ENCODE assay signal across 8 cellular contexts in the genomic region with DNA sequence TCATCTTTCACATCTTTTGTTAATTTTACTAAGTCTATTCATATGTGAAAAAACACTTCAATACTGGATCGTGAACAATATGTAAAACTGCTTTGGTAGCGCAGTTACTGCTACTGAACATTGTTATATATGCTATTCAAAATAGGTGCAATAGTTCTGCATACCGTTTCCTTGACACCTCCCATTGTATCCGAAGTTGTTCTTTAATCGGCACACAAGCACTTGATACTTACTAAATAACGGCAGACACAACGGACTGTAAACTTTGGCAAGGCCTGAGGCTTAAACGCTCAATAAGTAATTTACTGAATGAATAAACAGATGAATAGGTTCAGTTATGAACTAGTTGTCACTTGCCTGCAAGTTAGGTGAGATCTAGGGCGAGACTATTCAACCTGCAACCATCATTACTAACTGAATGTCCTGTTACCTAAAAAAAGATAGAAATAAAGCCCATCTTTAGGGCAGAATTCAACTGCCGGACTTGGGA. TPM values are rescaled to one million over a fixed set of nuclear protein-coding genes. Genes with fewer than 3 reads are reported as not detected.
DNase-seq lines count a peak whose midpoint lies in the region; ATAC-seq lines count a peak whose summit lies in the region.

No MANE protein-coding gene starts in this region.

- no peaks in the 10 kb centered on the region for H3K27me3 ChIP-seq in iPS-20b (ENCODE audit: insufficient read depth, low read length)

- ATAC-seq in GM18498 (IDR thresholded peaks at IDR 0.05; ENCODE audit: unreplicated experiment): peak; percentile 5
- peak; percentile 3 for ATAC-seq in HG02885 (IDR thresholded peaks at IDR 0.05; ENCODE audit: poor library complexity, unreplicated experiment)
- ATAC-seq in activated T-helper 17 cell treated with anti-CD3 and anti-CD28 coated beads, Interleukin-2, amount 50 U/mL, for 72 hours (replicated peaks): peak; percentile 2

- peaks cover 15% of the 10 kb centered on the region for H3K4me1 Mint-ChIP-seq in activated T-helper 17 cell treated with anti-CD3 and anti-CD28 coated beads, Interleukin-2, amount 50 U/mL, for 72 hours

- H3K27me3 Mint-ChIP-seq in activated T-helper 17 cell treated with anti-CD3 and anti-CD28 coated beads, Interleukin-2, amount 50 U/mL, for 72 hours: no peaks in the 10 kb centered on the region

- DNase-seq in cortex of kidney (lab: John Stamatoyannopoulos, UW) (no peak), AG08396 (ENCODE audit: low spot score) (no peak), GM19240 (ENCODE audit: insufficient read length, low spot score) (no peak)

- H3K4me1 ChIP-seq in iPS-20b (ENCODE audit: insufficient read depth, low read length): peaks cover 4% of the 10 kb centered on the region

- H3K9ac ChIP-seq in iPS-20b (ENCODE audit: low read depth, low read length): peak overlapping the region; percentile 97

- peak overlapping the region; percentile 94 for H3K4me3 ChIP-seq in iPS-20b (ENCODE audit: low read length)

- no peaks in the 10 kb centered on the region for H3K9me3 Mint-ChIP-seq in activated T-helper 17 cell treated with anti-CD3 and anti-CD28 coated beads, Interleukin-2, amount 50 U/mL, for 72 hours

- no peak overlapping the region for H3K4me3 Mint-ChIP-seq in activated T-helper 17 cell treated with anti-CD3 and anti-CD28 coated beads, Interleukin-2, amount 50 U/mL, for 72 hours

- peaks cover 59% of the 10 kb centered on the region for H3K36me3 Mint-ChIP-seq in activated T-helper 17 cell treated with anti-CD3 and anti-CD28 coated beads, Interleukin-2, amount 50 U/mL, for 72 hours (ENCODE audit: low read depth)

- H3K27ac Mint-ChIP-seq in activated T-helper 17 cell treated with anti-CD3 and anti-CD28 coated beads, Interleukin-2, amount 50 U/mL, for 72 hours: peak overlapping the region; percentile 97

- no peaks in the 10 kb centered on the region; the same call in 1 of the 2 replicates for H3K9me3 ChIP-seq in iPS-20b (ENCODE audit: insufficient read depth, low read depth, low read length)

- peaks cover 31% of the 10 kb centered on the region for H3K36me3 ChIP-seq in iPS-20b (ENCODE audit: insufficient read depth, low read depth, low read length)

- peak overlapping the region; percentile 60 for H3K27ac ChIP-seq in iPS-20b (ENCODE audit: low read length)
- H3K27ac ChIP-seq in temporal lobe (ENCODE audit: low read depth, low read length): peak overlapping the region; percentile 84

RNA-seq across cellular contexts. Expression of a gene that starts 0.6 kb away (rescaled TPM):
- 10 to 100 TPM; 21.8 to 32.5 TPM for total RNA-seq in activated T-helper 17 cell treated with anti-CD3 and anti-CD28 coated beads, Interleukin-2, amount 50 U/mL, for 72 hours
- total RNA-seq in temporal lobe: 29.0 TPM

RNA-seq across cellular contexts. Expression of a gene that starts 0.7 kb away (rescaled TPM):
- 100 to 1,000 TPM in 1 of 2 donors, 10 to 100 TPM in 1; 99.9 to 137 TPM for total RNA-seq in activated T-helper 17 cell treated with anti-CD3 and anti-CD28 coated beads, Interleukin-2, amount 50 U/mL, for 72 hours
- total RNA-seq in temporal lobe: 105 TPM
